In the genomic region with DNA sequence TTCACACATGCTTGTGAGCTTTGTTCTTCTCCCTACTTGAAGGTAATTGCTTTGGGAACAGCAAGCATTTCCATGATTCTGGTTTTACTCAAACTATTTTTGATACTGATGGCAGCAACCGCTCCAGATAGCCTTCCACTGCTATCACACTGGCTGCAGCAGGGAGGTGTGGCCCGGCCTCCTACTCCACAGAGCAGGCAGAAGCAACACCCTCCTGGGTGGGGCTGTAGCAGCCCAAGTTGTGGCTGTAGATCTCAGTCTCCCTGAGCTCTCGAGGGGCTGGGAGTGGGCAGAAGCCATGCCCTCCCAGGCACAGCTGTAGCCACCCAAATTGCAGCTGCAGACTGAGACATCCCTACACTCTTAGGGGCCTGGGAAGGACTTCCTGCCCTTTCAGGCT, we compare ENCODE assay signal across 28 cellular contexts.
"Had no signal": no experiment of that assay in that cellular context is flagged by ENCODE, and none has a peak within 500 bp of the region (broad histone marks: within the 10 kb centered on the region; RNA-seq: fewer than 3 reads in every experiment).

No MANE protein-coding gene starts in this region.

- H3K4me3 ChIP-seq: adrenal gland, body of pancreas, colonic mucosa, esophagus squamous epithelium, gastroesophageal sphincter had no signal

- H3K36me3 ChIP-seq: adrenal gland, colonic mucosa, esophagus squamous epithelium, gastroesophageal sphincter, WERI-Rb-1 had no signal

- ATAC-seq: activated CD4-positive, alpha-beta T cell treated with anti-CD3 and anti-CD28 coated beads for 36 hours; activated CD8-positive, alpha-beta memory T cell treated with anti-CD3 and anti-CD28 coated beads, Interleukin-2, amount 10 ng/mL, durations not matched to agents 7 days and 5 days; activated CD8-positive, alpha-beta T cell treated with anti-CD3 and anti-CD28 coated beads, Interleukin-2, amount 10 ng/mL, durations not matched to agents 7 days and 5 days; activated naive CD8-positive, alpha-beta T cell treated with anti-CD3 and anti-CD28 coated beads, Interleukin-2, amount 50 U/mL, for 24 hours; body of pancreas; gastroesophageal sphincter; T-helper 17 cell had no signal

- H3K4me1 ChIP-seq: adrenal gland, body of pancreas, colonic mucosa, esophagus squamous epithelium, gastroesophageal sphincter had no signal

- H3K27ac ChIP-seq: adrenal gland, body of pancreas, colonic mucosa, esophagus squamous epithelium, gastroesophageal sphincter, WERI-Rb-1 had no signal

- DNase-seq: activated CD4-positive, alpha-beta memory T cell treated with anti-CD3 and anti-CD28 coated beads for 36 hours; activated CD4-positive, alpha-beta T cell treated with anti-CD3 and anti-CD28 coated beads for 36 hours; activated CD4-positive, alpha-beta T cell treated with anti-CD3 and anti-CD28 coated beads, Interleukin-2, amount 10 ng/mL, durations not matched to agents 24 days and 14 days; activated CD4-positive, CD25-positive, alpha-beta regulatory T cell; activated CD4-positive, CD25-positive, alpha-beta regulatory T cell treated with anti-CD3 and anti-CD28 coated beads, Interleukin-2, amount 50 U/mL, for 72 hours; activated CD8-positive, alpha-beta memory T cell treated with anti-CD3 and anti-CD28 coated beads, Interleukin-2, amount 10 ng/mL, durations not matched to agents 7 days and 5 days; activated CD8-positive, alpha-beta memory T cell treated with anti-CD3 and anti-CD28 coated beads, Interleukin-2, amount 50 U/mL, for 4 hours; activated CD8-positive, alpha-beta T cell treated with anti-CD3 and anti-CD28 coated beads, Interleukin-2, amount 10 ng/mL, durations not matched to agents 7 days and 5 days; activated effector memory CD4-positive, alpha-beta T cell treated with anti-CD3 and anti-CD28 coated beads, Interleukin-2, amount 50 U/mL, for 16 hours; activated naive CD4-positive, alpha-beta T cell treated with anti-CD3 and anti-CD28 coated beads for 36 hours; activated naive CD8-positive, alpha-beta T cell treated with anti-CD3 and anti-CD28 coated beads for 36 hours; activated naive CD8-positive, alpha-beta T cell treated with anti-CD3 and anti-CD28 coated beads, Interleukin-2, amount 50 U/mL, for 24 hours; activated T-cell treated with anti-CD3 and anti-CD28 coated beads, Interleukin-2, amount 50 U/mL, for 1 hour; activated T-cell treated with anti-CD3 and anti-CD28 coated beads, Interleukin-2, amount 50 U/mL, for 48 hours; adrenal gland; amygdala; body of pancreas; central memory CD4-positive, alpha-beta T cell; cerebellar nuclear complex; colonic mucosa; effector CD8-positive, alpha-beta T cell; esophagus squamous epithelium; foreskin melanocyte; T-helper 1 cell; T-helper 17 cell; T1000; WERI-Rb-1 had no signal

- H3K9me3 ChIP-seq: adrenal gland, body of pancreas, colonic mucosa, esophagus squamous epithelium, gastroesophageal sphincter had no signal

- H3K27me3 ChIP-seq: adrenal gland, body of pancreas, colonic mucosa, esophagus squamous epithelium, gastroesophageal sphincter had no signal
